ENCODE assay signal across 1 cellular context in the genomic region with DNA sequence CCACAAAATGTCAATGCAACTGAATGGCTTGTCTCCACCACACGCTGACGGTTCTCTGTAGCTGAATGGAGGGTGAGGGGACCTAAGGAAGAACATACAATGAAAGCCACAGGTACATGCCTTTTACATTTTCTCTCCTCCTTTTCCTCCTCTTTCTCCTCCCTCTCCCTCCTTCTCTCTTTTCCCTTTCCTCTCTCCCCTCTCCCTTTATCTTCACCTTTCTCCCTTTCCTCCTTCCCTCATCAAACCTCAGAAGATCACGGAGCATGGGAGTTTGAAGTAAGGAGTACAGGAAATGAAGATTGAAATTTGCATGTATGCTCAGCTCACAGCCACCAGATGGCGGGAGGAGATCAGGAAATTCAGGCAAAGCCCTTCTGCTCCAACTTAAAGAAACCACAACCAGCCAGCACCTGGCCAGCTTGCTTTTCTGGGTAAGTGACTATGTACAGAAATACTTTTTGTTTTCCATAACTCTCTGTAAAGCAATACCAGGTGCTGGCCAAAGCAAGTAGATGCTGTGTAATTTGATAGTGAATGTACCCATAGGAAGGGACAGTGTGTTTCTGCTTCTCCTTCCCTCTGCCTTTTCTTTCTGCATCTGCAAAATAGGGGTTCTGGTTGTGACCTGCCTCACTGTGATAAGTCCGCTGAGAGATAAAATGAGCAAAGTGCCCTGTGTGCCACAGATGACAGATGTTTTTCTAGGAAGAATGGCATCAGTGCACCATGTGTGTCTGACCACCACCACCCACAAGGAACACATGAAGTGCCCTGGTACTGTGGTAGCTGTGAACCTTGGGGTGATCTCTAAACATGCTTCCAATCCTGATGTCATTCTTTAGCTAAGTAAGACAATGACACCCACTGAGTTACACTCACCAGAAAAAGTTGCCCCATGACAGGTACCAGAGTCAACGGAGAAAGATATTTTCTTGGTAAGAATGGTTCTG.
A peak's percentile ranks its signal among the peaks of the same experiment; 100 is the strongest.
TF ChIP-seq lines count a peak whose summit lies in the region.

No MANE protein-coding gene starts in this region.

TF ChIP-seq in K562, 482 proteins besides CTCF, POLR2A, EP300 and RAD21 (continued from another document and continues in another):
- TF ChIP-seq, protein P1, sequence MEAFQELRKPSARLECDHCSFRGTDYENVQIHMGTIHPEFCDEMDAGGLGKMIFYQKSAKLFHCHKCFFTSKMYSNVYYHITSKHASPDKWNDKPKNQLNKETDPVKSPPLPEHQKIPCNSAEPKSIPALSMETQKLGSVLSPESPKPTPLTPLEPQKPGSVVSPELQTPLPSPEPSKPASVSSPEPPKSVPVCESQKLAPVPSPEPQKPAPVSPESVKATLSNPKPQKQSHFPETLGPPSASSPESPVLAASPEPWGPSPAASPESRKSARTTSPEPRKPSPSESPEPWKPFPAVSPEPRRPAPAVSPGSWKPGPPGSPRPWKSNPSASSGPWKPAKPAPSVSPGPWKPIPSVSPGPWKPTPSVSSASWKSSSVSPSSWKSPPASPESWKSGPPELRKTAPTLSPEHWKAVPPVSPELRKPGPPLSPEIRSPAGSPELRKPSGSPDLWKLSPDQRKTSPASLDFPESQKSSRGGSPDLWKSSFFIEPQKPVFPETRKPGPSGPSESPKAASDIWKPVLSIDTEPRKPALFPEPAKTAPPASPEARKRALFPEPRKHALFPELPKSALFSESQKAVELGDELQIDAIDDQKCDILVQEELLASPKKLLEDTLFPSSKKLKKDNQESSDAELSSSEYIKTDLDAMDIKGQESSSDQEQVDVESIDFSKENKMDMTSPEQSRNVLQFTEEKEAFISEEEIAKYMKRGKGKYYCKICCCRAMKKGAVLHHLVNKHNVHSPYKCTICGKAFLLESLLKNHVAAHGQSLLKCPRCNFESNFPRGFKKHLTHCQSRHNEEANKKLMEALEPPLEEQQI (IDR thresholded peaks at IDR 0.05), result no peak
- TF ChIP-seq SRF (CRISPR knock-in tag; IDR thresholded peaks at IDR 0.05), result no peak
- TF ChIP-seq CHD4 (IDR thresholded peaks at IDR 0.05; ENCODE audit: insufficient read depth, insufficient replicate concordance, low read depth, low read length, poor library complexity, severe bottlenecking), result no peak
- no peak for TF ChIP-seq NR2C1 (IDR thresholded peaks at IDR 0.05)
- TF ChIP-seq NR2C1 (tag; IDR thresholded peaks at IDR 0.05), result no peak
- TF ChIP-seq ZFP1 (CRISPR knock-in tag; IDR thresholded peaks at IDR 0.05), result no peak
- TF ChIP-seq ZNF134 (CRISPR knock-in tag; conservative IDR thresholded peaks at IDR 0.05), result no peak
- peak; percentile 89 for TF ChIP-seq CC2D1A (IDR thresholded peaks at IDR 0.05)
- TF ChIP-seq EGR1 (conservative IDR thresholded peaks at IDR 0.05), result no peak
- no peak for TF ChIP-seq CBX1 (IDR thresholded peaks at IDR 0.05; ENCODE audit: low read depth)
- no peak for TF ChIP-seq TEAD4 (IDR thresholded peaks at IDR 0.05; ENCODE audit: low read length)
- TF ChIP-seq TEAD4 (CRISPR knock-in tag; IDR thresholded peaks at IDR 0.05; ENCODE audit: borderline replicate concordance), result no peak
- TF ChIP-seq, protein P2, sequence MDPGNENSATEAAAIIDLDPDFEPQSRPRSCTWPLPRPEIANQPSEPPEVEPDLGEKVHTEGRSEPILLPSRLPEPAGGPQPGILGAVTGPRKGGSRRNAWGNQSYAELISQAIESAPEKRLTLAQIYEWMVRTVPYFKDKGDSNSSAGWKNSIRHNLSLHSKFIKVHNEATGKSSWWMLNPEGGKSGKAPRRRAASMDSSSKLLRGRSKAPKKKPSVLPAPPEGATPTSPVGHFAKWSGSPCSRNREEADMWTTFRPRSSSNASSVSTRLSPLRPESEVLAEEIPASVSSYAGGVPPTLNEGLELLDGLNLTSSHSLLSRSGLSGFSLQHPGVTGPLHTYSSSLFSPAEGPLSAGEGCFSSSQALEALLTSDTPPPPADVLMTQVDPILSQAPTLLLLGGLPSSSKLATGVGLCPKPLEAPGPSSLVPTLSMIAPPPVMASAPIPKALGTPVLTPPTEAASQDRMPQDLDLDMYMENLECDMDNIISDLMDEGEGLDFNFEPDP (CRISPR knock-in tag; IDR thresholded peaks at IDR 0.05), result no peak
- TF ChIP-seq NEUROD1 (IDR thresholded peaks at IDR 0.05; ENCODE audit: borderline replicate concordance, low read depth, low read length, partially characterized antibody), result no peak
- no peak for TF ChIP-seq MYC (IDR thresholded peaks at IDR 0.05; ENCODE audit: low read depth, low read length)
- no peak for TF ChIP-seq MYC (CRISPR knock-in tag; IDR thresholded peaks at IDR 0.05; ENCODE audit: borderline replicate concordance, low read depth)
- TF ChIP-seq EP400 (IDR thresholded peaks at IDR 0.05), result no peak
- TF ChIP-seq, protein P3, sequence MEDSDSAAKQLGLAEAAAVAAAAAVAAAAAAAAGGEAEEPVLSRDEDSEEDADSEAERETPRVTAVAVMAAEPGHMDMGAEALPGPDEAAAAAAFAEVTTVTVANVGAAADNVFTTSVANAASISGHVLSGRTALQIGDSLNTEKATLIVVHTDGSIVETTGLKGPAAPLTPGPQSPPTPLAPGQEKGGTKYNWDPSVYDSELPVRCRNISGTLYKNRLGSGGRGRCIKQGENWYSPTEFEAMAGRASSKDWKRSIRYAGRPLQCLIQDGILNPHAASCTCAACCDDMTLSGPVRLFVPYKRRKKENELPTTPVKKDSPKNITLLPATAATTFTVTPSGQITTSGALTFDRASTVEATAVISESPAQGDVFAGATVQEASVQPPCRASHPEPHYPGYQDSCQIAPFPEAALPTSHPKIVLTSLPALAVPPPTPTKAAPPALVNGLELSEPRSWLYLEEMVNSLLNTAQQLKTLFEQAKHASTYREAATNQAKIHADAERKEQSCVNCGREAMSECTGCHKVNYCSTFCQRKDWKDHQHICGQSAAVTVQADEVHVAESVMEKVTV (CRISPR knock-in tag; IDR thresholded peaks at IDR 0.05), result peak; percentile 94
- TF ChIP-seq ZNF165 (CRISPR knock-in tag; IDR thresholded peaks at IDR 0.05; ENCODE audit: borderline replicate concordance), result no peak
- TF ChIP-seq MED1 (CRISPR knock-in tag; IDR thresholded peaks at IDR 0.05; ENCODE audit: borderline replicate concordance), result no peak
- TF ChIP-seq ZNF57 (CRISPR knock-in tag; IDR thresholded peaks at IDR 0.05), result no peak
- no peak for TF ChIP-seq CBX5 (IDR thresholded peaks at IDR 0.05; ENCODE audit: borderline replicate concordance, low read depth)
- TF ChIP-seq RBFOX2 (IDR thresholded peaks at IDR 0.05; ENCODE audit: low read depth, low read length), result no peak
- TF ChIP-seq, protein P4, sequence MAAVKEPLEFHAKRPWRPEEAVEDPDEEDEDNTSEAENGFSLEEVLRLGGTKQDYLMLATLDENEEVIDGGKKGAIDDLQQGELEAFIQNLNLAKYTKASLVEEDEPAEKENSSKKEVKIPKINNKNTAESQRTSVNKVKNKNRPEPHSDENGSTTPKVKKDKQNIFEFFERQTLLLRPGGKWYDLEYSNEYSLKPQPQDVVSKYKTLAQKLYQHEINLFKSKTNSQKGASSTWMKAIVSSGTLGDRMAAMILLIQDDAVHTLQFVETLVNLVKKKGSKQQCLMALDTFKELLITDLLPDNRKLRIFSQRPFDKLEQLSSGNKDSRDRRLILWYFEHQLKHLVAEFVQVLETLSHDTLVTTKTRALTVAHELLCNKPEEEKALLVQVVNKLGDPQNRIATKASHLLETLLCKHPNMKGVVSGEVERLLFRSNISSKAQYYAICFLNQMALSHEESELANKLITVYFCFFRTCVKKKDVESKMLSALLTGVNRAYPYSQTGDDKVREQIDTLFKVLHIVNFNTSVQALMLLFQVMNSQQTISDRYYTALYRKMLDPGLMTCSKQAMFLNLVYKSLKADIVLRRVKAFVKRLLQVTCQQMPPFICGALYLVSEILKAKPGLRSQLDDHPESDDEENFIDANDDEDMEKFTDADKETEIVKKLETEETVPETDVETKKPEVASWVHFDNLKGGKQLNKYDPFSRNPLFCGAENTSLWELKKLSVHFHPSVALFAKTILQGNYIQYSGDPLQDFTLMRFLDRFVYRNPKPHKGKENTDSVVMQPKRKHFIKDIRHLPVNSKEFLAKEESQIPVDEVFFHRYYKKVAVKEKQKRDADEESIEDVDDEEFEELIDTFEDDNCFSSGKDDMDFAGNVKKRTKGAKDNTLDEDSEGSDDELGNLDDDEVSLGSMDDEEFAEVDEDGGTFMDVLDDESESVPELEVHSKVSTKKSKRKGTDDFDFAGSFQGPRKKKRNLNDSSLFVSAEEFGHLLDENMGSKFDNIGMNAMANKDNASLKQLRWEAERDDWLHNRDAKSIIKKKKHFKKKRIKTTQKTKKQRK (IDR thresholded peaks at IDR 0.05; ENCODE audit: borderline replicate concordance, low read depth, low read length), result no peak
- no peak for TF ChIP-seq LEF1 (IDR thresholded peaks at IDR 0.05)
- TF ChIP-seq, protein P5, sequence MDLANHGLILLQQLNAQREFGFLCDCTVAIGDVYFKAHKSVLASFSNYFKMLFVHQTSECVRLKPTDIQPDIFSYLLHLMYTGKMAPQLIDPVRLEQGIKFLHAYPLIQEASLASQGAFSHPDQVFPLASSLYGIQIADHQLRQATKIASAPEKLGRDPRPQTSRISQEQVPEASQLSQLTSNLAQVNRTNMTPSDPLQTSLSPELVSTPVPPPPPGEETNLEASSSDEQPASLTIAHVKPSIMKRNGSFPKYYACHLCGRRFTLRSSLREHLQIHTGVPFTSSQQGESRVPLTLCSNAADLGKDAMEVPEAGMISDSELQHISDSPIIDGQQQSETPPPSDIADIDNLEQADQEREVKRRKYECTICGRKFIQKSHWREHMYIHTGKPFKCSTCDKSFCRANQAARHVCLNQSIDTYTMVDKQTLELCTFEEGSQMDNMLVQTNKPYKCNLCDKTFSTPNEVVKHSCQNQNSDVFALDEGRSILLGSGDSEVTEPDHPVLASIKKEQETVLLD (IDR thresholded peaks at IDR 0.05), result no peak
- TF ChIP-seq, protein P6, sequence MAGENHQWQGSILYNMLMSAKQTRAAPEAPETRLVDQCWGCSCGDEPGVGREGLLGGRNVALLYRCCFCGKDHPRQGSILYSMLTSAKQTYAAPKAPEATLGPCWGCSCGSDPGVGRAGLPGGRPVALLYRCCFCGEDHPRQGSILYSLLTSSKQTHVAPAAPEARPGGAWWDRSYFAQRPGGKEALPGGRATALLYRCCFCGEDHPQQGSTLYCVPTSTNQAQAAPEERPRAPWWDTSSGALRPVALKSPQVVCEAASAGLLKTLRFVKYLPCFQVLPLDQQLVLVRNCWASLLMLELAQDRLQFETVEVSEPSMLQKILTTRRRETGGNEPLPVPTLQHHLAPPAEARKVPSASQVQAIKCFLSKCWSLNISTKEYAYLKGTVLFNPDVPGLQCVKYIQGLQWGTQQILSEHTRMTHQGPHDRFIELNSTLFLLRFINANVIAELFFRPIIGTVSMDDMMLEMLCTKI (IDR thresholded peaks at IDR 0.05; ENCODE audit: partially characterized antibody), result no peak
- no peak for TF ChIP-seq ZBTB17 (CRISPR knock-in tag; IDR thresholded peaks at IDR 0.05)
- no peak for TF ChIP-seq RAD51 (IDR thresholded peaks at IDR 0.05; ENCODE audit: borderline replicate concordance, low read depth)
- no peak for TF ChIP-seq U2AF2 (optimal IDR thresholded peaks at IDR 0.05; ENCODE audit: low read depth, low read length)
- no peak for TF ChIP-seq HDAC3 (IDR thresholded peaks at IDR 0.05; ENCODE audit: borderline replicate concordance, partially characterized antibody)
- no peak for TF ChIP-seq NR3C1 (CRISPR knock-in tag; IDR thresholded peaks at IDR 0.05)
- peak; percentile 52; the same call in 1 of the 2 replicates for TF ChIP-seq OTX1 (CRISPR knock-in tag; IDR thresholded peaks at IDR 0.05)
- TF ChIP-seq HNRNPLL (IDR thresholded peaks at IDR 0.05; ENCODE audit: low read depth, low read length, poor library complexity, severe bottlenecking), result no peak
- TF ChIP-seq ESRRB (CRISPR knock-in tag; IDR thresholded peaks at IDR 0.05; ENCODE audit: borderline replicate concordance), result no peak
- TF ChIP-seq MCM3 (IDR thresholded peaks at IDR 0.05), result no peak
- TF ChIP-seq, protein P7, sequence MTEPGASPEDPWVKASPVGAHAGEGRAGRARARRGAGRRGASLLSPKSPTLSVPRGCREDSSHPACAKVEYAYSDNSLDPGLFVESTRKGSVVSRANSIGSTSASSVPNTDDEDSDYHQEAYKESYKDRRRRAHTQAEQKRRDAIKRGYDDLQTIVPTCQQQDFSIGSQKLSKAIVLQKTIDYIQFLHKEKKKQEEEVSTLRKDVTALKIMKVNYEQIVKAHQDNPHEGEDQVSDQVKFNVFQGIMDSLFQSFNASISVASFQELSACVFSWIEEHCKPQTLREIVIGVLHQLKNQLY (CRISPR knock-in tag; conservative IDR thresholded peaks at IDR 0.05), result no peak
- TF ChIP-seq, protein P8, sequence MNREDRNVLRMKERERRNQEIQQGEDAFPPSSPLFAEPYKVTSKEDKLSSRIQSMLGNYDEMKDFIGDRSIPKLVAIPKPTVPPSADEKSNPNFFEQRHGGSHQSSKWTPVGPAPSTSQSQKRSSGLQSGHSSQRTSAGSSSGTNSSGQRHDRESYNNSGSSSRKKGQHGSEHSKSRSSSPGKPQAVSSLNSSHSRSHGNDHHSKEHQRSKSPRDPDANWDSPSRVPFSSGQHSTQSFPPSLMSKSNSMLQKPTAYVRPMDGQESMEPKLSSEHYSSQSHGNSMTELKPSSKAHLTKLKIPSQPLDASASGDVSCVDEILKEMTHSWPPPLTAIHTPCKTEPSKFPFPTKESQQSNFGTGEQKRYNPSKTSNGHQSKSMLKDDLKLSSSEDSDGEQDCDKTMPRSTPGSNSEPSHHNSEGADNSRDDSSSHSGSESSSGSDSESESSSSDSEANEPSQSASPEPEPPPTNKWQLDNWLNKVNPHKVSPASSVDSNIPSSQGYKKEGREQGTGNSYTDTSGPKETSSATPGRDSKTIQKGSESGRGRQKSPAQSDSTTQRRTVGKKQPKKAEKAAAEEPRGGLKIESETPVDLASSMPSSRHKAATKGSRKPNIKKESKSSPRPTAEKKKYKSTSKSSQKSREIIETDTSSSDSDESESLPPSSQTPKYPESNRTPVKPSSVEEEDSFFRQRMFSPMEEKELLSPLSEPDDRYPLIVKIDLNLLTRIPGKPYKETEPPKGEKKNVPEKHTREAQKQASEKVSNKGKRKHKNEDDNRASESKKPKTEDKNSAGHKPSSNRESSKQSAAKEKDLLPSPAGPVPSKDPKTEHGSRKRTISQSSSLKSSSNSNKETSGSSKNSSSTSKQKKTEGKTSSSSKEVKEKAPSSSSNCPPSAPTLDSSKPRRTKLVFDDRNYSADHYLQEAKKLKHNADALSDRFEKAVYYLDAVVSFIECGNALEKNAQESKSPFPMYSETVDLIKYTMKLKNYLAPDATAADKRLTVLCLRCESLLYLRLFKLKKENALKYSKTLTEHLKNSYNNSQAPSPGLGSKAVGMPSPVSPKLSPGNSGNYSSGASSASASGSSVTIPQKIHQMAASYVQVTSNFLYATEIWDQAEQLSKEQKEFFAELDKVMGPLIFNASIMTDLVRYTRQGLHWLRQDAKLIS (CRISPR knock-in tag; IDR thresholded peaks at IDR 0.05), result no peak
- TF ChIP-seq KLF6 (CRISPR knock-in tag; IDR thresholded peaks at IDR 0.05; ENCODE audit: borderline replicate concordance), result no peak
- no peak for TF ChIP-seq ZNF274 (IDR thresholded peaks at IDR 0.05; ENCODE audit: borderline replicate concordance, low read depth, low read length)
- no peak for TF ChIP-seq PRMT5 (CRISPR knock-in tag; IDR thresholded peaks at IDR 0.05)
- TF ChIP-seq, protein P9, sequence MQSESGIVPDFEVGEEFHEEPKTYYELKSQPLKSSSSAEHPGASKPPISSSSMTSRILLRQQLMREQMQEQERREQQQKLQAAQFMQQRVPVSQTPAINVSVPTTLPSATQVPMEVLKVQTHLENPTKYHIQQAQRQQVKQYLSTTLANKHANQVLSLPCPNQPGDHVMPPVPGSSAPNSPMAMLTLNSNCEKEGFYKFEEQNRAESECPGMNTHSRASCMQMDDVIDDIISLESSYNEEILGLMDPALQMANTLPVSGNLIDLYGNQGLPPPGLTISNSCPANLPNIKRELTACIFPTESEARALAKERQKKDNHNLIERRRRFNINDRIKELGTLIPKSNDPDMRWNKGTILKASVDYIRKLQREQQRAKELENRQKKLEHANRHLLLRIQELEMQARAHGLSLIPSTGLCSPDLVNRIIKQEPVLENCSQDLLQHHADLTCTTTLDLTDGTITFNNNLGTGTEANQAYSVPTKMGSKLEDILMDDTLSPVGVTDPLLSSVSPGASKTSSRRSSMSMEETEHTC (IDR thresholded peaks at IDR 0.05), result no peak
- no peak for TF ChIP-seq SAFB2 (IDR thresholded peaks at IDR 0.05; ENCODE audit: borderline replicate concordance, low read depth, low read length, severe bottlenecking)
- TF ChIP-seq MAFG (tag; conservative IDR thresholded peaks at IDR 0.05), result no peak
